In the genomic region with DNA sequence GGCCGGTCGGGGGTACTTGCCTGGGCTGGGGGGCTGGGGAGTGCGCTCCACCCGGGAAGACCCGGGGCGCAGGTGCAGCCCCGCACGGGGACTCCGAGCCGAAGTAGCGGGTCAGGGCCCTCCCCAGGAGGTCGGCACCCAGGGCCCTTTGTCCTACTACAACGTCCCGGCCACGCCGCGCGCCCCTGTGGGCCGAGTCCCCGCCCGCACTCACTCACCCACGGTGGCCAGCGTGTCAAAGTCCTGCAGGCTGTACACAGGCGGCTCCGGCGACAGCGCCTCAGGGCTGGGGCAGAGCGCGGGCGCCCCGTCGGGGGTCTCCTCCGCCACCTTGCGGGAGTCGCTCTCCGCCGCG, we compare ENCODE assay signal across 8 cellular contexts. TPM values are rescaled to one million over a fixed set of nuclear protein-coding genes. Genes with fewer than 3 reads are reported as not detected.
A peak's percentile ranks its signal among the peaks of the same experiment; 100 is the strongest.
DNase-seq lines count a peak whose midpoint lies in the region; ATAC-seq and TF ChIP-seq lines count a peak whose summit lies in the region.

No MANE protein-coding gene starts in this region.

- intact Hi-C loops in naive thymus-derived CD4-positive, alpha-beta T cell (cut with micrococcal nuclease): loop anchor here (1.0 to 10.0 kb wide), 8 partner anchors 14 to 1018 kb away; a partner anchor contains a TSS

- H3K4me3 Mint-ChIP-seq in naive thymus-derived CD4-positive, alpha-beta T cell: peak overlapping the region in 7 of 10 donors; percentile 91 to 98 (median 95)

- H3K4me1 Mint-ChIP-seq in naive thymus-derived CD4-positive, alpha-beta T cell: peaks cover 0 to 50% (median 22%) of the 10 kb centered on the region in 7 donors

- TF ChIP-seq CTCF in GM12864 (IDR thresholded peaks at IDR 0.05; ENCODE audit: low read depth, low read length, missing control alignments): no peak

- POLR2A ChIA-PET in naive thymus-derived CD4-positive, alpha-beta T cell (lab: Charles Lee): interaction anchor here (1.3 to 2.9 kb wide), 3 partner anchors 8 to 13 kb away, joined by 4 to 13 read pairs (median 11); no protein-coding TSS in a partner anchor

- peak overlapping the region in 3 of 9 donors; percentile 42 to 92 (median 88) for H3K27ac Mint-ChIP-seq in naive thymus-derived CD4-positive, alpha-beta T cell

- H3K27ac ChIP-seq in KOPT-K1 (ENCODE audit: low read depth, low read length, poor library complexity, severe bottlenecking) (peak overlapping the region; percentile 63), cingulate gyrus (ENCODE audit: low read depth, low read length) (peak overlapping the region; percentile 54)
- peak overlapping the region; percentile 71 for H3K27ac ChIP-seq in naive thymus-derived CD4-positive, alpha-beta T cell (ENCODE audit: low read depth, low read length)

- no peaks in the 10 kb centered on the region for H3K9me3 Mint-ChIP-seq in naive thymus-derived CD4-positive, alpha-beta T cell

- no peaks in the 10 kb centered on the region for H3K27me3 ChIP-seq in naive thymus-derived CD4-positive, alpha-beta T cell (ENCODE audit: control insufficient read depth in 2 of 2, insufficient read depth in 2 of 2, low read length in 2 of 2)

- H3K9me3 ChIP-seq in KOPT-K1 (ENCODE audit: insufficient read depth, low read length, poor library complexity, severe bottlenecking): no peaks in the 10 kb centered on the region
- no peaks in the 10 kb centered on the region for H3K9me3 ChIP-seq in naive thymus-derived CD4-positive, alpha-beta T cell (ENCODE audit: control insufficient read depth in 2 of 3, low read length in 3 of 3)

- no peaks in the 10 kb centered on the region for H3K27me3 Mint-ChIP-seq in naive thymus-derived CD4-positive, alpha-beta T cell

- peak; percentile 16 for ATAC-seq in GM21619 (IDR thresholded peaks at IDR 0.05; ENCODE audit: unreplicated experiment)
- ATAC-seq in naive thymus-derived CD4-positive, alpha-beta T cell: no peak

- H3K4me3 ChIP-seq in GM12864 (ENCODE audit: low read depth, low read length): peak overlapping the region; percentile 77
- H3K4me3 ChIP-seq in naive thymus-derived CD4-positive, alpha-beta T cell (ENCODE audit: low read length): peak overlapping the region; percentile 67

- DNase-seq in GM12864 (ENCODE audit: low read depth) (no peak), SKM-1 treated with dmso at 0.1 percent for 144 hours (lab: John Stamatoyannopoulos, UW; ENCODE audit: unreplicated experiment) (no peak), SHP77 treated with DMSO at 0.1 percent for 48 hours (lab: John Stamatoyannopoulos, UW) (no peak), NCI-H1436 (lab: John Stamatoyannopoulos, UW) (no peak)
- DNase-seq in naive thymus-derived CD4-positive, alpha-beta T cell: peak in 1 of 9 donors; percentile 12

- CTCF ChIA-PET in naive thymus-derived CD4-positive, alpha-beta T cell (lab: Charles Lee): no interaction called here

- peaks cover 7 to 19% of the 10 kb centered on the region in 2 donors for H3K4me1 ChIP-seq in naive thymus-derived CD4-positive, alpha-beta T cell (ENCODE audit: control insufficient read depth in 2 of 2, insufficient read depth in 2 of 2, low read length in 2 of 2)

- peaks cover 0 to 9% (median 0%) of the 10 kb centered on the region in 5 donors for H3K36me3 Mint-ChIP-seq in naive thymus-derived CD4-positive, alpha-beta T cell

- H3K36me3 ChIP-seq in KOPT-K1 (ENCODE audit: insufficient read depth, low read length): no peaks in the 10 kb centered on the region
- no peaks in the 10 kb centered on the region for H3K36me3 ChIP-seq in naive thymus-derived CD4-positive, alpha-beta T cell (ENCODE audit: control insufficient read depth in 2 of 3, insufficient read depth in 3 of 3, low read length in 3 of 3)

RNA-seq across cellular contexts. Expression of a gene that starts 0.6 kb away (rescaled TPM):
- 100 to 1,000 TPM in 1 of 5 experiments, 10 to 100 TPM in 4; 43.9 to 118 (median 55.2) TPM for total RNA-seq in naive thymus-derived CD4-positive, alpha-beta T cell
- polyA plus RNA-seq in naive thymus-derived CD4-positive, alpha-beta T cell: 10 to 100 TPM; 40.5 to 56.9 TPM
